ENCODE assay signal across 13 cellular contexts in genomic region chr11:44301856-44302231, GRCh38. TPM values are rescaled to one million over a fixed set of nuclear protein-coding genes. Genes with fewer than 3 reads are reported as not detected.
A peak's percentile ranks its signal among the peaks of the same experiment; 100 is the strongest.
DNase-seq lines count a peak whose midpoint lies in the region; ATAC-seq and TF ChIP-seq lines count a peak whose summit lies in the region.
"Had no signal": no experiment of that assay in that cellular context is flagged by ENCODE, and none has a peak within 500 bp of the region (broad histone marks: within the 10 kb centered on the region; RNA-seq: fewer than 3 reads in every experiment).

No MANE protein-coding gene starts in this region.

- no peak overlapping the region for H3K27ac Mint-ChIP-seq in activated T-cell treated with anti-CD3 and anti-CD28 coated beads, Interleukin-2, amount 50 U/mL, for 72 hours
- H3K27ac Mint-ChIP-seq: activated naive CD4-positive, alpha-beta T cell treated with anti-CD3 and anti-CD28 coated beads, Interleukin-2, amount 50 U/mL, for 72 hours had no signal

- no peak overlapping the region for H3K4me3 Mint-ChIP-seq in activated T-cell treated with anti-CD3 and anti-CD28 coated beads, Interleukin-2, amount 50 U/mL, for 72 hours

- H2AFZ ChIP-seq in PC-3 (ENCODE audit: low read length) (no peak overlapping the region), mammary epithelial cell (ENCODE audit: low read depth, low read length) (no peak overlapping the region)

- CTCF ChIA-PET in PC-3 (lab: Charles Lee) (no interaction called here), mammary epithelial cell (lab: Charles Lee; ENCODE audit: low non-redundant PET) (no interaction called here)

- H3K4me1 ChIP-seq in PC-3 (ENCODE audit: insufficient read depth, low read length): no peaks in the 10 kb centered on the region
- H3K4me1 ChIP-seq in mammary epithelial cell (ENCODE audit: insufficient read depth, low read length): peaks cover 5% of the 10 kb centered on the region

- TF ChIP-seq CTCF in PC-3 (conservative IDR thresholded peaks at IDR 0.05; ENCODE audit: low read depth, low read length) (no peak), mammary epithelial cell (conservative IDR thresholded peaks at IDR 0.05 in 1 of 2, IDR thresholded peaks at IDR 0.05 in 1 of 2; ENCODE audit: extremely low read depth in 1 of 2, insufficient read depth in 1 of 2, low read depth in 1 of 2, low read length in 2 of 2) (no peak)

- H3K36me3 ChIP-seq in PC-3 (ENCODE audit: low read depth, low read length) (no peaks in the 10 kb centered on the region), mammary epithelial cell (ENCODE audit: insufficient read depth, low read length) (no peaks in the 10 kb centered on the region)

- in situ Hi-C loops in mammary epithelial cell (cut with MboI; ENCODE audit: low sequenced_read_pairs in 2 of 2): no loop called here

- H3K4me2 ChIP-seq in PC-3 (ENCODE audit: low read length): no peak overlapping the region
- H3K4me2 ChIP-seq in mammary epithelial cell (ENCODE audit: insufficient read depth, low read depth, low read length): no peak overlapping the region

- ATAC-seq in activated T-cell treated with anti-CD3 and anti-CD28 coated beads, Interleukin-2, amount 50 U/mL, for 72 hours (replicated peaks in 1 of 2): peak; percentile 55 to 64
- ATAC-seq in PC-3 (no peak; the same call in 1 of the 2 replicates), HG03045 (IDR thresholded peaks at IDR 0.05; ENCODE audit: unreplicated experiment) (no peak)
- peak; percentile 56 for ATAC-seq in stimulated activated naive CD8-positive, alpha-beta T cell treated with anti-CD3 and anti-CD28 coated beads, Interleukin-15, Interleukin-2, amounts not matched to agents 100 U/mL and 50 U/mL, for 24 hours
- ATAC-seq: activated naive CD4-positive, alpha-beta T cell treated with anti-CD3 and anti-CD28 coated beads, Interleukin-2, amount 50 U/mL, for 72 hours had no signal

- H3K27me3 ChIP-seq in PC-3 (ENCODE audit: low read length) (no peaks in the 10 kb centered on the region), mammary epithelial cell (ENCODE audit: insufficient read depth, low read length) (peaks cover 34% of the 10 kb centered on the region)

- peaks cover 62% of the 10 kb centered on the region for H3K27me3 Mint-ChIP-seq in activated T-cell treated with anti-CD3 and anti-CD28 coated beads, Interleukin-2, amount 50 U/mL, for 72 hours (ENCODE audit: low read depth)

- BruUV-seq in PC-3 (replicated peaks; lab: Mats Ljungman, UMichigan) (no TSS peak), mammary epithelial cell (replicated peaks; lab: Mats Ljungman, UMichigan) (no TSS peak)

- POLR2A ChIA-PET in PC-3 (lab: Charles Lee; ENCODE audit: unreplicated experiment): no interaction called here

- 81% methylated on average over 12 of the region's 15 CpGs for WGBS in mammary epithelial cell (ENCODE audit: low coverage, missing lambda C conversion rate)

- intact Hi-C loops in PC-3 (cut with micrococcal nuclease): no loop called here
- intact Hi-C loops in mammary epithelial cell (cut with micrococcal nuclease): no loop called here

- no peak overlapping the region for H3K27ac ChIP-seq in PC-3 (ENCODE audit: low read length)
- no peak overlapping the region for H3K27ac ChIP-seq in mammary epithelial cell (ENCODE audit: insufficient read depth, low read depth, low read length)
- H3K27ac ChIP-seq: coronary artery had no signal

- H4K20me1 ChIP-seq in PC-3 (ENCODE audit: low read length) (no peaks in the 10 kb centered on the region), mammary epithelial cell (ENCODE audit: insufficient read depth, low read length) (no peaks in the 10 kb centered on the region)

- H3K4me3 ChIP-seq in PC-3 (ENCODE audit: low read length): no peak overlapping the region
- H3K4me3 ChIP-seq in mammary epithelial cell (replicated peaks in 1 of 3; ENCODE audit: insufficient read depth in 1 of 3, low read depth in 2 of 3, low read length in 3 of 3): no peak overlapping the region
- H3K4me3 ChIP-seq: coronary artery had no signal

- H3K79me2 ChIP-seq in PC-3 (ENCODE audit: low read length) (no peaks in the 10 kb centered on the region), mammary epithelial cell (ENCODE audit: insufficient read depth, low read length) (no peaks in the 10 kb centered on the region)

- H3K9me3 ChIP-seq in PC-3 (ENCODE audit: low read length) (no peaks in the 10 kb centered on the region), mammary epithelial cell (replicated peaks; ENCODE audit: insufficient read depth, low read length) (peaks cover 3% of the 10 kb centered on the region)

- dilution Hi-C loops in mammary epithelial cell (cut with HindIII; ENCODE audit: low sequenced_read_pairs): no loop called here

- DNase-seq in activated T-cell treated with anti-CD3 and anti-CD28 coated beads, Interleukin-2, amount 50 U/mL, for 72 hours: peak; percentile 39 to 43
- DNase-seq in activated T-cell treated with anti-CD3 and anti-CD28 coated beads for 4 hours (no peak), PC-3 (peak; percentile 44), mammary epithelial cell (peak; percentile 44), DMS53 (lab: John Stamatoyannopoulos, UW) (no peak), retina (no peak)
- no peak for DNase-seq in stimulated activated naive CD8-positive, alpha-beta T cell treated with anti-CD3 and anti-CD28 coated beads, Interleukin-15, Interleukin-2, amounts not matched to agents 100 U/mL and 50 U/mL, for 24 hours
- DNase-seq: DND-41 had no signal

- H3F3A ChIP-seq in PC-3 (ENCODE audit: low read length, unreplicated experiment): no peaks in the 10 kb centered on the region

- no peaks in the 10 kb centered on the region for H3K36me3 Mint-ChIP-seq in activated T-cell treated with anti-CD3 and anti-CD28 coated beads, Interleukin-2, amount 50 U/mL, for 72 hours (ENCODE audit: insufficient read depth in 2 of 2)

- no peaks in the 10 kb centered on the region for H3K9me3 Mint-ChIP-seq in activated T-cell treated with anti-CD3 and anti-CD28 coated beads, Interleukin-2, amount 50 U/mL, for 72 hours
- H3K9me3 Mint-ChIP-seq: activated naive CD4-positive, alpha-beta T cell treated with anti-CD3 and anti-CD28 coated beads, Interleukin-2, amount 50 U/mL, for 72 hours had no signal

- H3K9ac ChIP-seq in PC-3 (ENCODE audit: low read length) (no peak overlapping the region), mammary epithelial cell (ENCODE audit: insufficient read depth, low read length) (no peak overlapping the region)

- peaks cover 26% of the 10 kb centered on the region for H3K4me1 Mint-ChIP-seq in activated T-cell treated with anti-CD3 and anti-CD28 coated beads, Interleukin-2, amount 50 U/mL, for 72 hours (ENCODE audit: low read depth)

- H3K9me2 ChIP-seq in PC-3 (replicated peaks; ENCODE audit: low read length): no peaks in the 10 kb centered on the region

RNA-seq across cellular contexts. Expression of gene ALX4, which starts 8.1 kb away (rescaled TPM):
- not detected for total RNA-seq in activated T-cell treated with anti-CD3 and anti-CD28 coated beads, Interleukin-2, amount 50 U/mL, for 72 hours
- total RNA-seq in PC-3 (2014; rRNA removed): not detected in 2 replicates
- total RNA-seq in mammary epithelial cell: under 1 TPM in 1 of 2 donors, not detected in 1; under 0.01 TPM
- polyA plus RNA-seq in mammary epithelial cell: not detected
- polyA minus RNA-seq in mammary epithelial cell: not detected
- total RNA-seq: activated naive CD4-positive, alpha-beta T cell treated with anti-CD3 and anti-CD28 coated beads, Interleukin-2, amount 50 U/mL, for 72 hours; posterior vena cava; T-helper 2 cell treated with Interferon-gamma antibody and Interleukin-4, amounts not matched to agents 100 ng/mL and 5 ng/mL, for 36 hours had no signal

Comparison
In these comparisons a context has a peak if more than half of its experiments do, and no peak if none do; other contexts are left out.
1. DNase-seq: peak in activated T-cell treated with anti-CD3 and anti-CD28 coated beads, Interleukin-2, amount 50 U/mL, for 72 hours (2 of 2), PC-3 (single experiment) and mammary epithelial cell (single experiment); none in activated T-cell treated with anti-CD3 and anti-CD28 coated beads for 4 hours (single experiment), stimulated activated naive CD8-positive, alpha-beta T cell treated with anti-CD3 and anti-CD28 coated beads, Interleukin-15, Interleukin-2, amounts not matched to agents 100 U/mL and 50 U/mL, for 24 hours (single experiment), DMS53 (single experiment) and retina (single experiment).
2. ATAC-seq: peak in activated T-cell treated with anti-CD3 and anti-CD28 coated beads, Interleukin-2, amount 50 U/mL, for 72 hours (2 of 2) and stimulated activated naive CD8-positive, alpha-beta T cell treated with anti-CD3 and anti-CD28 coated beads, Interleukin-15, Interleukin-2, amounts not matched to agents 100 U/mL and 50 U/mL, for 24 hours (single experiment); none in PC-3 (single experiment) and HG03045 (single experiment).